ENCODE assay signal across 13 cellular contexts in the genomic region with DNA sequence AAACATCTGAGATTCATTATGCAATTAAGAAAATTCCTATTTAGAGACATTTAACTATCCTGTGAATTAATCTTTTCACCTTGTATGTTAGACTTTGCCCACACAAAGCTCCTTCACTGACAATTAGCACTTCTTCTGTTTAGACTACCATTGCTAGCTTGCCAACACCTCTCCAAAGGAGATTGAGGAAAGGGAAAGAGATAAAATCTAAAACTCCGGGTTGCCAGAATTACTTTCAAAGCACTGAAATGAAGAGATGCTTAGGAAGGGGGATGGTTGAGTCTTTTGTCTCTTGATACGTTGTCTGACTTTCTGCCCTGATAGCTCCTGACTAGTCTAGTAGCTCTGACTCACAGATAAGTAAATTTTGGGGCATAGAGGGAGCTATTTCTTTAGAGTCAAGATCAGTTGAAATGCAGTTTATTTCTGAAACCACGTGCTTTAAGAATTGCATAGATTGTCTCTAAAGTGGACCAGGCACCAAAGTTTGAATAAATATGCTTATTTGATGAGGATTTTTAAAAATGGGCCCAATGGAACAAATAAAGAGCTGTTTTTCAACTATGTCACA.
DNase-seq lines count a peak whose midpoint lies in the region; ATAC-seq and TF ChIP-seq lines count a peak whose summit lies in the region.
"Had no signal": no experiment of that assay in that cellular context is flagged by ENCODE, and none has a peak within 500 bp of the region (broad histone marks: within the 10 kb centered on the region; RNA-seq: fewer than 3 reads in every experiment).

No MANE protein-coding gene starts in this region.

- H3K4me3 ChIP-seq in LNCaP clone FGC (ENCODE audit: low read depth, low read length): no peak overlapping the region
- H3K4me3 ChIP-seq in brain microvascular endothelial cell (ENCODE audit: low read depth, low read length): no peak overlapping the region
- no peak overlapping the region for H3K4me3 ChIP-seq in kidney epithelial cell (ENCODE audit: low read depth, low read length)
- H3K4me3 ChIP-seq: lung had no signal

- CTCF ChIA-PET in activated CD8-positive, alpha-beta memory T cell treated with anti-CD3 and anti-CD28 coated beads, Interleukin-2, amount 10 ng/mL, durations not matched to agents 7 days and 5 days (lab: Charles Lee): no interaction called here

- H3K36me3 ChIP-seq in brain microvascular endothelial cell (replicated peaks): no peaks in the 10 kb centered on the region
- H3K36me3 ChIP-seq in kidney epithelial cell (ENCODE audit: control insufficient read depth, insufficient read depth, low read length): no peaks in the 10 kb centered on the region

- H3K36me3 Mint-ChIP-seq in activated CD8-positive, alpha-beta memory T cell treated with anti-CD3 and anti-CD28 coated beads, Interleukin-2, amount 10 ng/mL, durations not matched to agents 7 days and 5 days: no peaks in the 10 kb centered on the region
- H3K36me3 Mint-ChIP-seq: activated naive CD8-positive, alpha-beta T cell treated with anti-CD3 and anti-CD28 coated beads, Interleukin-2, amount 10 ng/mL, durations not matched to agents 7 days and 5 days; CD8-positive, alpha-beta T cell had no signal

- no peaks in the 10 kb centered on the region for H3K9me3 Mint-ChIP-seq in activated CD8-positive, alpha-beta memory T cell treated with anti-CD3 and anti-CD28 coated beads, Interleukin-2, amount 10 ng/mL, durations not matched to agents 7 days and 5 days (ENCODE audit: low read depth)
- H3K9me3 Mint-ChIP-seq: activated naive CD8-positive, alpha-beta T cell treated with anti-CD3 and anti-CD28 coated beads, Interleukin-2, amount 10 ng/mL, durations not matched to agents 7 days and 5 days; CD8-positive, alpha-beta T cell had no signal

- TF ChIP-seq CTCF in LNCaP clone FGC (IDR thresholded peaks at IDR 0.05; ENCODE audit: control insufficient read depth, extremely low read depth, insufficient read depth) (peak; percentile 28; the same call in 1 of the 2 replicates), brain microvascular endothelial cell (IDR thresholded peaks at IDR 0.05; ENCODE audit: low read depth, low read length, missing control alignments) (peak; percentile 22), kidney epithelial cell (IDR thresholded peaks at IDR 0.05; ENCODE audit: insufficient read depth, low read length, poor library complexity, severe bottlenecking) (peak; percentile 18)

- no peaks in the 10 kb centered on the region for H3K27me3 Mint-ChIP-seq in activated CD8-positive, alpha-beta memory T cell treated with anti-CD3 and anti-CD28 coated beads, Interleukin-2, amount 10 ng/mL, durations not matched to agents 7 days and 5 days
- H3K27me3 Mint-ChIP-seq: activated naive CD8-positive, alpha-beta T cell treated with anti-CD3 and anti-CD28 coated beads, Interleukin-2, amount 10 ng/mL, durations not matched to agents 7 days and 5 days had no signal

- peak; percentile 52 for DNase-seq in DMS53 (lab: John Stamatoyannopoulos, UW)
- no peak for DNase-seq in LNCaP clone FGC (ENCODE audit: low read depth)
- DNase-seq in brain microvascular endothelial cell: peak; percentile 13
- no peak for DNase-seq in kidney epithelial cell (ENCODE audit: low read depth)
- no peak for DNase-seq in activated CD8-positive, alpha-beta memory T cell treated with anti-CD3 and anti-CD28 coated beads, Interleukin-2, amount 10 ng/mL, durations not matched to agents 7 days and 5 days
- DNase-seq: activated naive CD8-positive, alpha-beta T cell treated with anti-CD3 and anti-CD28 coated beads, Interleukin-2, amount 10 ng/mL, durations not matched to agents 7 days and 5 days; CD8-positive, alpha-beta T cell; NCI-H2227 treated with DMSO at 0.1 percent for 48 hours had no signal

- H3K4me1 Mint-ChIP-seq in activated CD8-positive, alpha-beta memory T cell treated with anti-CD3 and anti-CD28 coated beads, Interleukin-2, amount 10 ng/mL, durations not matched to agents 7 days and 5 days: no peaks in the 10 kb centered on the region
- H3K4me1 Mint-ChIP-seq: activated naive CD8-positive, alpha-beta T cell treated with anti-CD3 and anti-CD28 coated beads, Interleukin-2, amount 10 ng/mL, durations not matched to agents 7 days and 5 days had no signal

- no peak overlapping the region for H3K27ac ChIP-seq in brain microvascular endothelial cell
- H3K27ac ChIP-seq: RWPE1 had no signal

- H3K27ac Mint-ChIP-seq in activated CD8-positive, alpha-beta memory T cell treated with anti-CD3 and anti-CD28 coated beads, Interleukin-2, amount 10 ng/mL, durations not matched to agents 7 days and 5 days: no peak overlapping the region
- H3K27ac Mint-ChIP-seq: activated naive CD8-positive, alpha-beta T cell treated with anti-CD3 and anti-CD28 coated beads, Interleukin-2, amount 10 ng/mL, durations not matched to agents 7 days and 5 days; CD8-positive, alpha-beta T cell had no signal

- ATAC-seq in HG02588 (IDR thresholded peaks at IDR 0.05; ENCODE audit: unreplicated experiment) (no peak), HG02642 (IDR thresholded peaks at IDR 0.05; ENCODE audit: poor library complexity, unreplicated experiment) (no peak), GM19023 (IDR thresholded peaks at IDR 0.05; ENCODE audit: unreplicated experiment) (no peak)
- no peak for ATAC-seq in activated CD8-positive, alpha-beta memory T cell treated with anti-CD3 and anti-CD28 coated beads, Interleukin-2, amount 10 ng/mL, durations not matched to agents 7 days and 5 days
- ATAC-seq: CD8-positive, alpha-beta T cell had no signal

- in situ Hi-C loops in brain microvascular endothelial cell (cut with HindIII; ENCODE audit: low pct_ligation_motif_present, low sequenced_read_pairs): no loop called here

- H3K4me3 Mint-ChIP-seq in activated CD8-positive, alpha-beta memory T cell treated with anti-CD3 and anti-CD28 coated beads, Interleukin-2, amount 10 ng/mL, durations not matched to agents 7 days and 5 days: no peak overlapping the region
- H3K4me3 Mint-ChIP-seq: activated naive CD8-positive, alpha-beta T cell treated with anti-CD3 and anti-CD28 coated beads, Interleukin-2, amount 10 ng/mL, durations not matched to agents 7 days and 5 days; CD8-positive, alpha-beta T cell had no signal

- H3K27me3 ChIP-seq in brain microvascular endothelial cell (replicated peaks) (no peaks in the 10 kb centered on the region), kidney epithelial cell (ENCODE audit: control insufficient read depth, insufficient read depth, low read length) (no peaks in the 10 kb centered on the region)

Comparison
In these comparisons a context has a peak if more than half of its experiments do, and no peak if none do; other contexts are left out.
1. DNase-seq: peak in DMS53 (single experiment) and brain microvascular endothelial cell (single experiment); none in LNCaP clone FGC (single experiment), kidney epithelial cell (single experiment) and activated CD8-positive, alpha-beta memory T cell treated with anti-CD3 and anti-CD28 coated beads, Interleukin-2, amount 10 ng/mL, durations not matched to agents 7 days and 5 days (single experiment).
2. Peak in every context shown above with its lines, with median percentiles within 50 percentile points of each other: CTCF ChIP-seq.